In genomic region chr18:21277578-21277977, GRCh38 we compare ENCODE assay signal across 18 cellular contexts. TPM values are rescaled to one million over a fixed set of nuclear protein-coding genes. Genes with fewer than 3 reads are reported as not detected.
A peak's percentile ranks its signal among the peaks of the same experiment; 100 is the strongest.
DNase-seq lines count a peak whose midpoint lies in the region; ATAC-seq, FAIRE-seq and TF ChIP-seq lines count a peak whose summit lies in the region.
"Had no signal": no experiment of that assay in that cellular context is flagged by ENCODE, and none has a peak within 500 bp of the region (broad histone marks: within the 10 kb centered on the region; RNA-seq: fewer than 3 reads in every experiment).

No MANE protein-coding gene starts in this region.

- peaks cover 5% of the 10 kb centered on the region for H3K4me1 ChIP-seq in left ventricle myocardium inferior

- peaks cover 13% of the 10 kb centered on the region for H3K4me1 Mint-ChIP-seq in neural crest cell
- H3K4me1 Mint-ChIP-seq: CD8-positive, alpha-beta memory T cell had no signal

- peaks cover 13% of the 10 kb centered on the region for H3K9me3 Mint-ChIP-seq in neural crest cell
- H3K9me3 Mint-ChIP-seq: HFFc6 had no signal

- TF ChIP-seq CTCF in left ventricle myocardium inferior (IDR thresholded peaks at IDR 0.05; ENCODE audit: borderline replicate concordance), result no peak
- TF ChIP-seq CTCF in neural crest cell (conservative IDR thresholded peaks at IDR 0.05), result no peak

- peak; percentile 50 for FAIRE-seq in urothelium cell line (lab: Jason Lieb, UNC)
- FAIRE-seq: HTR-8/SVneo had no signal

- H3K27ac Mint-ChIP-seq in neural crest cell (ENCODE audit: unreplicated experiment), result peak overlapping the region; percentile 52
- H3K27ac Mint-ChIP-seq: CD8-positive, alpha-beta memory T cell; HFFc6 had no signal

- no peak for DNase-seq in Right ventricle myocardium inferior (ENCODE audit: missing footprints)
- DNase-seq in cardiac septum (ENCODE audit: low spot score), result no peak
- DNase-seq in left ventricle myocardium inferior, result peak; percentile 26
- no peak for DNase-seq in neural crest cell (ENCODE audit: low read depth, low spot score)
- DNase-seq in urothelium cell line (ENCODE audit: low spot score), result no peak
- no peak for DNase-seq in NCI-H345 (lab: John Stamatoyannopoulos, UW)
- DNase-seq: AML-193; Caco-2; CD8-positive, alpha-beta memory T cell; DND-41; GDM1; HCEC 1CT; HFFc6 had no signal

- no peak overlapping the region for H3K4me3 Mint-ChIP-seq in neural crest cell
- H3K4me3 Mint-ChIP-seq: CD8-positive, alpha-beta memory T cell; HFFc6 had no signal

- intact Hi-C loops in Right ventricle myocardium inferior (cut with DNase I) (loop anchor here (2.0 kb wide), 1 partner anchor 53 kb away; no protein-coding TSS in a partner anchor), cardiac septum (cut with DNase I) (no loop called here), left ventricle myocardium inferior (cut with micrococcal nuclease) (no loop called here)

- H3K36me3 Mint-ChIP-seq in neural crest cell (ENCODE audit: low read depth), result peaks cover 20% of the 10 kb centered on the region

- no peaks in the 10 kb centered on the region for H3K36me3 ChIP-seq in left ventricle myocardium inferior
- H3K36me3 ChIP-seq: BLaER1 had no signal

- H3K4me3 ChIP-seq in left ventricle myocardium inferior, result no peak overlapping the region
- H3K4me3 ChIP-seq: BLaER1 had no signal

- H3K27me3 Mint-ChIP-seq in neural crest cell (ENCODE audit: low read depth), result no peaks in the 10 kb centered on the region

- peak; percentile 89 for ATAC-seq in Right ventricle myocardium inferior
- no peak for ATAC-seq in HG03280 (IDR thresholded peaks at IDR 0.05; ENCODE audit: unreplicated experiment)
- ATAC-seq in esophagus mucosa, result no peak

- H3K27ac ChIP-seq in left ventricle myocardium inferior (replicated peaks), result peak overlapping the region; percentile 79
- H3K27ac ChIP-seq: 22Rv1, BLaER1 had no signal

- H3K9me3 ChIP-seq in left ventricle myocardium inferior (replicated peaks), result no peaks in the 10 kb centered on the region
- H3K9me3 ChIP-seq: Caco-2 had no signal

- no peaks in the 10 kb centered on the region for H3K27me3 ChIP-seq in left ventricle myocardium inferior (ENCODE audit: low read depth)
- H3K27me3 ChIP-seq: BLaER1 had no signal

RNA-seq across cellular contexts. Expression of gene GREB1L, which starts 35.5 kb away (rescaled TPM):
- 6.4 TPM for total RNA-seq in Right ventricle myocardium inferior
- 16.2 TPM for total RNA-seq in cardiac septum
- total RNA-seq in left ventricle myocardium inferior, result 12.3 TPM
- 74.8 and 80.5 TPM in 2 replicates for total RNA-seq in neural crest cell
- not detected for total RNA-seq in esophagus mucosa
- total RNA-seq: CD8-positive, alpha-beta memory T cell had no signal
